In genomic region chr9:69045821-69046220, GRCh38 we compare ENCODE assay signal across 1 cellular context.
TF ChIP-seq lines count a peak whose summit lies in the region.

No MANE protein-coding gene starts in this region.

TF ChIP-seq in WTC11, 78 proteins besides CTCF, POLR2A, EP300 and RAD21 (continued from another document):
- TF ChIP-seq, protein P1, sequence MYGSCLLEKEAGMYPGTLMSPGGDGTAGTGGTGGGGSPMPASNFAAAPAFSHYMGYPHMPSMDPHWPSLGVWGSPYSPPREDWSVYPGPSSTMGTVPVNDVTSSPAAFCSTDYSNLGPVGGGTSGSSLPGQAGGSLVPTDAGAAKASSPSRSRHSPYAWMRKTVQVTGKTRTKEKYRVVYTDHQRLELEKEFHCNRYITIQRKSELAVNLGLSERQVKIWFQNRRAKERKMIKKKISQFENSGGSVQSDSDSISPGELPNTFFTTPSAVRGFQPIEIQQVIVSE (CRISPR knock-in tag; IDR thresholded peaks at IDR 0.05; ENCODE audit: borderline replicate concordance), result no peak
- no peak for TF ChIP-seq ZNF416 (CRISPR knock-in tag; IDR thresholded peaks at IDR 0.05)
- no peak for TF ChIP-seq FOXP4 (CRISPR knock-in tag; IDR thresholded peaks at IDR 0.05)
- TF ChIP-seq NFE2L1 (CRISPR knock-in tag; IDR thresholded peaks at IDR 0.05), result no peak
- no peak for TF ChIP-seq PRDM15 (CRISPR knock-in tag; IDR thresholded peaks at IDR 0.05)
- TF ChIP-seq JAZF1 (CRISPR knock-in tag; IDR thresholded peaks at IDR 0.05), result no peak
- TF ChIP-seq NR3C1 (CRISPR knock-in tag; conservative IDR thresholded peaks at IDR 0.05; ENCODE audit: low read depth), result no peak
- TF ChIP-seq ZNF671 (CRISPR knock-in tag; IDR thresholded peaks at IDR 0.05), result no peak
- no peak for TF ChIP-seq ZNF423 (CRISPR knock-in tag; IDR thresholded peaks at IDR 0.05)
- TF ChIP-seq, protein P2, sequence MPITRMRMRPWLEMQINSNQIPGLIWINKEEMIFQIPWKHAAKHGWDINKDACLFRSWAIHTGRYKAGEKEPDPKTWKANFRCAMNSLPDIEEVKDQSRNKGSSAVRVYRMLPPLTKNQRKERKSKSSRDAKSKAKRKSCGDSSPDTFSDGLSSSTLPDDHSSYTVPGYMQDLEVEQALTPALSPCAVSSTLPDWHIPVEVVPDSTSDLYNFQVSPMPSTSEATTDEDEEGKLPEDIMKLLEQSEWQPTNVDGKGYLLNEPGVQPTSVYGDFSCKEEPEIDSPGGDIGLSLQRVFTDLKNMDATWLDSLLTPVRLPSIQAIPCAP (CRISPR knock-in tag; IDR thresholded peaks at IDR 0.05), result no peak
- no peak for TF ChIP-seq IRF2 (CRISPR knock-in tag; IDR thresholded peaks at IDR 0.05; ENCODE audit: borderline replicate concordance, low read depth)
- TF ChIP-seq PREB (CRISPR knock-in tag; IDR thresholded peaks at IDR 0.05; ENCODE audit: borderline replicate concordance), result no peak
- TF ChIP-seq SMAD4 (CRISPR knock-in tag; IDR thresholded peaks at IDR 0.05), result no peak
- no peak for TF ChIP-seq ZNF263 (CRISPR knock-in tag; IDR thresholded peaks at IDR 0.05; ENCODE audit: low read depth)
- TF ChIP-seq KAT7 (CRISPR knock-in tag; IDR thresholded peaks at IDR 0.05; ENCODE audit: borderline replicate concordance), result no peak
- TF ChIP-seq, protein P3, sequence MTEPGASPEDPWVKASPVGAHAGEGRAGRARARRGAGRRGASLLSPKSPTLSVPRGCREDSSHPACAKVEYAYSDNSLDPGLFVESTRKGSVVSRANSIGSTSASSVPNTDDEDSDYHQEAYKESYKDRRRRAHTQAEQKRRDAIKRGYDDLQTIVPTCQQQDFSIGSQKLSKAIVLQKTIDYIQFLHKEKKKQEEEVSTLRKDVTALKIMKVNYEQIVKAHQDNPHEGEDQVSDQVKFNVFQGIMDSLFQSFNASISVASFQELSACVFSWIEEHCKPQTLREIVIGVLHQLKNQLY (CRISPR knock-in tag; IDR thresholded peaks at IDR 0.05), result no peak
TF ChIP-seq in WTC11: peak in this region for 0.
